Comparison of ENCODE assay signal across 34 cellular contexts in the genomic region with DNA sequence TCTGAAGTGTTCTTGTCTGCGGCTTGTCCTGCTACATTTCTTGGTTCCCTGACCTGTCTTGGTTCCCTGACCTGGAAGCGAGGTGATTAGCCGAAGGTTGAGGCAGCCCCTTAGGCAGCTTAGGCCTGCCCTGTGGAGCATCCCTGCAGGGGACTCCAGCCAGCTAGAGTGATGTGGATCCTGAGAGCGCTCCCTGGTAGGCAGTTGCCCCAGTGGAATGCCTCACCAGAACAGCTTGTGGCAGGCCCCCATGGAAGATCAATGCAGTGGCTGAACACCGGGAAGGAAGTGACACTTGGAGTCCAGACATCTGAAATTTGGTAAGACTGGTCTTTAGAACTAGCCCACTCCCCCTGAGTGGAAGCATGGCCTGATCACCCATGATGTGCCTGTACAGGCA.
"Had no signal": no experiment of that assay in that cellular context is flagged by ENCODE, and none has a peak within 500 bp of the region (broad histone marks: within the 10 kb centered on the region; RNA-seq: fewer than 3 reads in every experiment).

No MANE protein-coding gene starts in this region.

- H3K4me3 ChIP-seq: MG63 had no signal

- H3K9ac ChIP-seq: KMS-11 had no signal

- DNase-seq: Kasumi-1, MG63, MM.1S, MV-4-11, NCI-H1048, NCI-H1092, NCI-H1092 treated with DMSO at 0.1 percent for 48 hours, NCI-H1105, NCI-H1105 treated with DMSO at 0.1 percent for 48 hours, NCI-H1417, NCI-H1417 treated with DMSO at 0.1 percent for 48 hours, NCI-H1436, NCI-H1436 treated with DMSO at 0.1 percent for 48 hours, NCI-H146, NCI-H1694, NCI-H1694 treated with DMSO at 0.1 percent for 48 hours, NCI-H187, NCI-H187 treated with DMSO at 0.1 percent for 48 hours, NCI-H1930, NCI-H2029, NCI-H2029 treated with DMSO at 0.1 percent for 48 hours, NCI-H2081, NCI-H2081 treated with DMSO at 0.1 percent for 48 hours, NCI-H2107, NCI-H2171, NCI-H2171 treated with DMSO at 0.1 percent for 48 hours, NCI-H2227 treated with DMSO at 0.1 percent for 48 hours, NCI-H226, NCI-H345, NCI-H446, NCI-H446 treated with DMSO at 0.1 percent for 48 hours, NCI-H510A, NCI-H510A treated with DMSO at 0.1 percent for 48 hours had no signal

- H3K27ac ChIP-seq: KMS-11 had no signal

- H3K36me3 ChIP-seq: MG63 had no signal

- H3K9me3 ChIP-seq: MG63 had no signal

- H3K27me3 ChIP-seq: MG63 had no signal

- H3K4me2 ChIP-seq: KMS-11 had no signal
